1 cellular context compared by ENCODE assay signal in genomic region chr2:232687382-232688160, GRCh38.
TF ChIP-seq lines count a peak whose summit lies in the region.

No MANE protein-coding gene starts in this region.

TF ChIP-seq in GM23338, 12 proteins besides CTCF, POLR2A, EP300 and RAD21:
- TF ChIP-seq STAT1 (IDR thresholded peaks at IDR 0.05; ENCODE audit: unreplicated experiment) (no peak), JUNB (IDR thresholded peaks at IDR 0.05; ENCODE audit: unreplicated experiment) (no peak), POLR2AphosphoS5 (IDR thresholded peaks at IDR 0.05; ENCODE audit: low read depth) (no peak), NANOG (IDR thresholded peaks at IDR 0.05; ENCODE audit: borderline replicate concordance) (no peak)
